Comparison of ENCODE assay signal across 27 cellular contexts in genomic region chr19:48711106-48711662, GRCh38. TPM values are rescaled to one million over a fixed set of nuclear protein-coding genes. Genes with fewer than 3 reads are reported as not detected.
DNase-seq lines count a peak whose midpoint lies in the region; ATAC-seq, FAIRE-seq and TF ChIP-seq lines count a peak whose summit lies in the region.
"Had no signal": no experiment of that assay in that cellular context is flagged by ENCODE, and none has a peak within 500 bp of the region (broad histone marks: within the 10 kb centered on the region; RNA-seq: fewer than 3 reads in every experiment).

No MANE protein-coding gene starts in this region.

- H3K9me1 ChIP-seq in IMR-90 (ENCODE audit: insufficient read depth, low read length), result no peaks in the 10 kb centered on the region

- no peaks in the 10 kb centered on the region for H4K20me1 ChIP-seq in IMR-90 (ENCODE audit: insufficient read depth, low read length)

- TF ChIP-seq POLR2A in A549 (IDR thresholded peaks at IDR 0.05; ENCODE audit: low read length) (no peak), IMR-90 (IDR thresholded peaks at IDR 0.05; ENCODE audit: low read depth, low read length) (no peak), sigmoid colon (IDR thresholded peaks at IDR 0.05) (no peak)

- no peak overlapping the region for H2BK120ac ChIP-seq in IMR-90 (ENCODE audit: low read depth, low read length)

- H3K79me1 ChIP-seq in IMR-90 (ENCODE audit: low read depth in 1 of 2, low read length in 2 of 2), result peaks cover 6 to 23% of the 10 kb centered on the region in 2 experiments; a peak in 3 of 4 replicates

- intact Hi-C loops in IMR-90 (cut with micrococcal nuclease), result no loop called here
- intact Hi-C loops in sigmoid colon (cut with DNase I), result loop anchor here (5.0 kb wide), 1 partner anchor 36 kb away; the partner anchor contains the start of gene IZUMO1
- intact Hi-C loops in head of caudate nucleus (cut with DNase I), result no loop called here

- no peak overlapping the region for H3K9ac ChIP-seq in IMR-90 (ENCODE audit: low read depth, low read length)

- ATAC-seq in A549 (no peak), IMR-90 (ENCODE audit: low read depth) (no peak)
- ATAC-seq in CD4-positive, CD25-positive, alpha-beta regulatory T cell (ENCODE audit: low read depth in 2 of 2), result no peak
- ATAC-seq: GM12878, HCT116, T-cell had no signal

- H3K4me3 Mint-ChIP-seq in CD4-positive, CD25-positive, alpha-beta regulatory T cell, result peak overlapping the region; percentile 33 to 88 (median 56)
- peak overlapping the region; percentile 56 to 75 (median 71) for H3K4me3 Mint-ChIP-seq in nephron
- H3K4me3 Mint-ChIP-seq: T-cell had no signal

- H2AFZ ChIP-seq in IMR-90 (replicated peaks; ENCODE audit: low read length, poor library complexity), result no peak overlapping the region
- H2AFZ ChIP-seq: PC-9 had no signal

- peaks cover 0 to 5% (median 0%) of the 10 kb centered on the region in 7 donors for H3K9me3 Mint-ChIP-seq in CD4-positive, CD25-positive, alpha-beta regulatory T cell
- no peaks in the 10 kb centered on the region for H3K9me3 Mint-ChIP-seq in nephron
- H3K9me3 Mint-ChIP-seq: T-cell had no signal

- TF ChIP-seq EP300 in A549 (IDR thresholded peaks at IDR 0.05), result no peak
- TF ChIP-seq EP300 in sigmoid colon (IDR thresholded peaks at IDR 0.05), result no peak

- H2AK9ac ChIP-seq in IMR-90 (replicated peaks; ENCODE audit: low read depth, low read length, poor library complexity), result no peak overlapping the region

- H3K9me3 ChIP-seq in A549 (no peaks in the 10 kb centered on the region), IMR-90 (ENCODE audit: control insufficient read depth, insufficient read depth, low read length) (no peaks in the 10 kb centered on the region), sigmoid colon (peaks cover 0 to 2% (median 0%) of the 10 kb centered on the region in 4 donors)
- no peaks in the 10 kb centered on the region for H3K9me3 ChIP-seq in CD4-positive, CD25-positive, alpha-beta regulatory T cell (ENCODE audit: control insufficient read depth in 2 of 2, low read length in 2 of 2)

- H3K36me3 ChIP-seq in CD4-positive, CD25-positive, alpha-beta regulatory T cell (ENCODE audit: control insufficient read depth, insufficient read depth, low read length), result no peaks in the 10 kb centered on the region
- H3K36me3 ChIP-seq in IMR-90 (ENCODE audit: control insufficient read depth, insufficient read depth, low read length) (peaks cover 2% of the 10 kb centered on the region; the same call in 1 of the 2 replicates), sigmoid colon (no peaks in the 10 kb centered on the region)

- FAIRE-seq in A549 (lab: Jason Lieb, UNC), result no peak
- FAIRE-seq: D721Med, GM12878, H1 had no signal

- H2BK20ac ChIP-seq in IMR-90 (ENCODE audit: low read depth, low read length), result no peak overlapping the region

- no peak for DNase-seq in A549 (ENCODE audit: low read depth in 1 of 2, low spot score in 1 of 2)
- no peak for DNase-seq in CD4-positive, CD25-positive, alpha-beta regulatory T cell
- DNase-seq in IMR-90, result no peak
- DNase-seq in G401 (ENCODE audit: low spot score), result no peak
- no peak for DNase-seq in sigmoid colon
- DNase-seq in head of caudate nucleus, result no peak
- no peak for DNase-seq in midbrain (lab: John Stamatoyannopoulos, UW)
- DNase-seq: Kasumi-1, NCI-H1092 treated with DMSO at 0.1 percent for 48 hours, NCI-H1436, NCI-H187 treated with DMSO at 0.1 percent for 48 hours, NCI-H2227 treated with DMSO at 0.1 percent for 48 hours, NCI-H526 treated with DMSO at 0.1 percent for 48 hours, PC-9, RPMI8226, SHP77, T-cell had no signal

- H3K4me1 Mint-ChIP-seq in CD4-positive, CD25-positive, alpha-beta regulatory T cell, result peaks cover 0 to 30% (median 9%) of the 10 kb centered on the region in 4 donors
- H3K4me1 Mint-ChIP-seq in nephron, result peaks cover 16% of the 10 kb centered on the region

- H3K4me2 ChIP-seq in A549 (no peak overlapping the region), IMR-90 (ENCODE audit: low read depth, low read length) (no peak overlapping the region)
- H3K4me2 ChIP-seq: PC-9 had no signal

- no peak overlapping the region for H3K14ac ChIP-seq in IMR-90 (replicated peaks; ENCODE audit: low read depth, low read length)

- CTCF ChIA-PET in A549 (lab: Yijun Ruan, JAX), result interaction anchor here (0.6 to 4.7 kb wide), 8 partner anchors 12 to 66 kb away, joined by 3 to 31 read pairs (median 14); partner anchors contain the start of gene CA11
- CTCF ChIA-PET in IMR-90 (lab: Yijun Ruan, JAX), result no interaction called here

- no peak overlapping the region for H3K23ac ChIP-seq in IMR-90 (ENCODE audit: low read depth, low read length)

- no peak overlapping the region for H2BK5ac ChIP-seq in IMR-90 (ENCODE audit: low read depth, low read length, poor library complexity, severe bottlenecking)

- no peak overlapping the region; the same call in 1 of the 2 replicates for H2AK5ac ChIP-seq in IMR-90 (ENCODE audit: low read depth, low read length)

- H2BK15ac ChIP-seq in IMR-90 (ENCODE audit: low read depth, low read length), result no peak overlapping the region

- H3K27me3 Mint-ChIP-seq in CD4-positive, CD25-positive, alpha-beta regulatory T cell, result no peaks in the 10 kb centered on the region
- no peaks in the 10 kb centered on the region for H3K27me3 Mint-ChIP-seq in nephron (ENCODE audit: low read depth)
- H3K27me3 Mint-ChIP-seq: T-cell had no signal

- POLR2A ChIA-PET in A549 (lab: Yijun Ruan, JAX), result no interaction called here
- POLR2A ChIA-PET in IMR-90 (lab: Charles Lee; ENCODE audit: unreplicated experiment), result no interaction called here

- H3K4me1 ChIP-seq in A549 (peaks cover 16% of the 10 kb centered on the region), IMR-90 (ENCODE audit: control insufficient read depth, insufficient read depth, low read length) (peaks cover 9% of the 10 kb centered on the region), sigmoid colon (peaks cover 0 to 30% (median 25%) of the 10 kb centered on the region in 4 donors)
- H3K4me1 ChIP-seq in CD4-positive, CD25-positive, alpha-beta regulatory T cell (ENCODE audit: control insufficient read depth, insufficient read depth, low read length, poor library complexity, severe bottlenecking), result peaks cover 19% of the 10 kb centered on the region

- no peak overlapping the region for H3K27ac Mint-ChIP-seq in CD4-positive, CD25-positive, alpha-beta regulatory T cell
- H3K27ac Mint-ChIP-seq in nephron, result peak overlapping the region in 1 of 3 experiments; percentile 36
- H3K27ac Mint-ChIP-seq: T-cell had no signal

- H3K56ac ChIP-seq in IMR-90 (ENCODE audit: extremely low read depth, insufficient read depth, low read length), result no peak overlapping the region

- no peak for TF ChIP-seq CTCF in A549 (IDR thresholded peaks at IDR 0.05)
- TF ChIP-seq CTCF in IMR-90 (conservative IDR thresholded peaks at IDR 0.05; ENCODE audit: low read depth, low read length), result no peak
- no peak for TF ChIP-seq CTCF in nephron (IDR thresholded peaks at IDR 0.05; ENCODE audit: unreplicated experiment in 3 of 3)
- no peak for TF ChIP-seq CTCF in sigmoid colon (IDR thresholded peaks at IDR 0.05)

- TF ChIP-seq RAD21 in A549 (conservative IDR thresholded peaks at IDR 0.05 in 1 of 2, IDR thresholded peaks at IDR 0.05 in 1 of 2), result no peak
- no peak for TF ChIP-seq RAD21 in IMR-90 (IDR thresholded peaks at IDR 0.05; ENCODE audit: low read length)

- no peak overlapping the region for H4K8ac ChIP-seq in IMR-90 (ENCODE audit: low read depth in 2 of 2, low read length in 2 of 2)

- in situ Hi-C loops in IMR-90 (cut with MboI; ENCODE audit: low sequenced_read_pairs), result no loop called here
- in situ Hi-C loops in G401 (cut with HindIII; ENCODE audit: low sequenced_read_pairs), result no loop called here

- H4K91ac ChIP-seq in IMR-90 (ENCODE audit: insufficient read depth, low read depth, low read length), result no peak overlapping the region

- H3K27ac ChIP-seq in A549 (no peak overlapping the region), IMR-90 (ENCODE audit: insufficient read depth, low read length) (no peak overlapping the region), sigmoid colon (no peak overlapping the region)
- H3K27ac ChIP-seq in CD4-positive, CD25-positive, alpha-beta regulatory T cell (ENCODE audit: insufficient read depth, low read length, poor library complexity, severe bottlenecking), result no peak overlapping the region
- H3K27ac ChIP-seq: C4-2B, PC-9 had no signal

- H4K5ac ChIP-seq in IMR-90 (ENCODE audit: low read depth, low read length), result no peak overlapping the region

- no peak overlapping the region for H3K4me3 ChIP-seq in A549
- H3K4me3 ChIP-seq in CD4-positive, CD25-positive, alpha-beta regulatory T cell (ENCODE audit: low read depth, low read length), result no peak overlapping the region
- no peak overlapping the region for H3K4me3 ChIP-seq in IMR-90 (ENCODE audit: insufficient read depth, low read depth, low read length)
- no peak overlapping the region for H3K4me3 ChIP-seq in sigmoid colon
- H3K4me3 ChIP-seq: GM12878, PC-9 had no signal

- H3K18ac ChIP-seq in IMR-90 (ENCODE audit: low read depth, low read length), result no peak overlapping the region

- peaks cover 11% of the 10 kb centered on the region for H3K36me3 Mint-ChIP-seq in CD4-positive, CD25-positive, alpha-beta regulatory T cell
- peaks cover 14% of the 10 kb centered on the region for H3K36me3 Mint-ChIP-seq in nephron (ENCODE audit: low read depth)

- no TSS peak for BruUV-seq in IMR-90 (replicated peaks; lab: Mats Ljungman, UMichigan)

- dilution Hi-C loops in IMR-90 (cut with HindIII; ENCODE audit: low sequenced_read_pairs, unreplicated experiment), result no loop called here

- H3K27me3 ChIP-seq in CD4-positive, CD25-positive, alpha-beta regulatory T cell (ENCODE audit: control insufficient read depth, insufficient read depth, low read length), result no peaks in the 10 kb centered on the region
- H3K27me3 ChIP-seq in IMR-90 (ENCODE audit: control insufficient read depth, insufficient read depth, low read length), result no peaks in the 10 kb centered on the region
- no peaks in the 10 kb centered on the region for H3K27me3 ChIP-seq in sigmoid colon

- 94% methylated on average over 4 of the region's 4 CpGs for WGBS in A549 (ENCODE audit: missing lambda C conversion rate)
- WGBS in IMR-90 (ENCODE audit: extremely low coverage in 2 of 2, insufficient read length in 1 of 2), 2 experiments, result no CpG with 5 or more reads among the region's 4 CpGs
- 94 to 96% methylated on average over 4 of the region's 4 CpGs for WGBS in sigmoid colon, 2 donors

- H3K4ac ChIP-seq in IMR-90 (ENCODE audit: low read depth, low read length), result no peak overlapping the region

RNA-seq across cellular contexts. Expression of gene MAMSTR, which starts 8.3 kb away (rescaled TPM):
- polyA plus RNA-seq in A549 (2011; rRNA removed) (0.45 and 0.52 TPM in 2 replicates), A549 (2017; fragmentation: RNase III; extraction: RNeasy Plus Mini Kit Qiagen cat#74134 plus additional on column Dnase treatment) (0.33 to 0.44 TPM (median 0.40 TPM) in 3 replicates), IMR-90 (2012; rRNA removed) (1.9 and 2.7 TPM in 2 replicates), sigmoid colon (1 to 10 TPM in 1 of 3 donors, under 1 TPM in 1, not detected in 1; 0.69 to 1.0 TPM)
- 0.81 and 0.87 TPM in 2 replicates for polyA plus RNA-seq in A549 (2012; cell fraction: cytosol; rRNA removed)
- 0.85 and 0.95 TPM in 2 replicates for polyA plus RNA-seq in A549 (2012; cell fraction: nucleus; rRNA removed)
- polyA minus RNA-seq in A549 (2011; rRNA and poly(A)+ RNA removed), result 0.92 and 1.0 TPM in 2 replicates
- 1.1 TPM for total RNA-seq in CD4-positive, CD25-positive, alpha-beta regulatory T cell
- polyA plus RNA-seq in CD4-positive, CD25-positive, alpha-beta regulatory T cell, result under 1 TPM; 0.17 to 0.40 (median 0.30) TPM
- total RNA-seq in IMR-90 (2012; rRNA removed) (0.18 and 0.28 TPM in 2 replicates), sigmoid colon (1 to 10 TPM in 1 of 4 donors, under 1 TPM in 3; 0.82 to 1.8 (median 0.89) TPM)
- 2.2 and 3.7 TPM in 2 replicates for polyA plus RNA-seq in IMR-90 (2012; cell fraction: cytosol; rRNA removed)
- 2.3 and 4.1 TPM in 2 replicates for polyA plus RNA-seq in IMR-90 (2012; cell fraction: nucleus; rRNA removed; ENCODE audit: low replicate concordance)
- total RNA-seq in G401 (2014; rRNA removed; shearing (Covaris generic)), result 0.37 and 1.5 TPM in 2 replicates

RNA-seq across cellular contexts. Expression of gene FUT2, which starts 15.4 kb away (rescaled TPM):
- not detected in 2 replicates for polyA plus RNA-seq in A549 (2011; rRNA removed)
- polyA plus RNA-seq in A549 (2012; cell fraction: cytosol; rRNA removed), result not detected in 2 replicates
- not detected in 2 replicates for polyA plus RNA-seq in A549 (2012; cell fraction: nucleus; rRNA removed)
- polyA plus RNA-seq in A549 (2017; fragmentation: RNase III; extraction: RNeasy Plus Mini Kit Qiagen cat#74134 plus additional on column Dnase treatment), result not detected in 3 replicates
- polyA minus RNA-seq in A549 (2011; rRNA and poly(A)+ RNA removed), result not detected in 2 replicates
- not detected for total RNA-seq in CD4-positive, CD25-positive, alpha-beta regulatory T cell
- under 1 TPM in 2 of 4 donors, not detected in 2; 0.10 to 0.67 TPM for polyA plus RNA-seq in CD4-positive, CD25-positive, alpha-beta regulatory T cell
- total RNA-seq in IMR-90 (2012; rRNA removed), result not detected in 2 replicates
- not detected in 2 replicates for polyA plus RNA-seq in IMR-90 (2012; rRNA removed)
- not detected in 2 replicates for polyA plus RNA-seq in IMR-90 (2012; cell fraction: cytosol; rRNA removed)
- polyA plus RNA-seq in IMR-90 (2012; cell fraction: nucleus; rRNA removed; ENCODE audit: low replicate concordance), result not detected in 2 replicates
- total RNA-seq in G401 (2014; rRNA removed; shearing (Covaris generic)), result not detected in 2 replicates
- not detected for total RNA-seq in sigmoid colon
- polyA plus RNA-seq in sigmoid colon, result 10 to 100 TPM; 37.2 to 62.7 (median 59.4) TPM
- total RNA-seq: A673, GM12878, M059J, NCI-H460, SK-MEL-5 had no signal

RNA-seq across cellular contexts. Expression of gene RASIP1, which starts 29.2 kb away (rescaled TPM):
- polyA plus RNA-seq in A549 (2011; rRNA removed) (0.33 and 0.40 TPM in 2 replicates), A549 (2017; fragmentation: RNase III; extraction: RNeasy Plus Mini Kit Qiagen cat#74134 plus additional on column Dnase treatment) (0.36 to 0.62 TPM (median 0.45 TPM) in 3 replicates), IMR-90 (2012; rRNA removed) (0.51 and 0.67 TPM in 2 replicates), sigmoid colon (1 to 10 TPM in 2 of 3 donors, under 1 TPM in 1; 0.69 to 6.0 (median 5.0) TPM)
- polyA plus RNA-seq in A549 (2012; cell fraction: cytosol; rRNA removed), result 0.36 and 0.47 TPM in 2 replicates
- 0.69 and 0.83 TPM in 2 replicates for polyA plus RNA-seq in A549 (2012; cell fraction: nucleus; rRNA removed)
- polyA minus RNA-seq in A549 (2011; rRNA and poly(A)+ RNA removed), result 0.10 and 0.45 TPM in 2 replicates
- total RNA-seq in CD4-positive, CD25-positive, alpha-beta regulatory T cell, result 0.22 TPM
- polyA plus RNA-seq in CD4-positive, CD25-positive, alpha-beta regulatory T cell, result under 1 TPM; 0.13 to 0.55 (median 0.18) TPM
- total RNA-seq in IMR-90 (2012; rRNA removed) (under 0.01 and 0.18 TPM in 2 replicates), sigmoid colon (10 to 100 TPM in 2 of 4 donors, 1 to 10 TPM in 2; 4.9 to 11.4 (median 10.5) TPM)
- 0.63 and 1.0 TPM in 2 replicates for polyA plus RNA-seq in IMR-90 (2012; cell fraction: cytosol; rRNA removed)
- polyA plus RNA-seq in IMR-90 (2012; cell fraction: nucleus; rRNA removed; ENCODE audit: low replicate concordance), result 0.36 and 0.79 TPM in 2 replicates
- total RNA-seq in G401 (2014; rRNA removed; shearing (Covaris generic)), result 2.8 and 27.4 TPM in 2 replicates
- polyA plus RNA-seq: GM12878 had no signal

RNA-seq across cellular contexts. Expression of gene IZUMO1, which starts 35.5 kb away (rescaled TPM):
- polyA plus RNA-seq in A549 (2011; rRNA removed), result not detected in 2 replicates
- polyA plus RNA-seq in A549 (2012; cell fraction: cytosol; rRNA removed), result not detected in 2 replicates
- 0.04 TPM in 1 of 2 replicates, not detected in the other for polyA plus RNA-seq in A549 (2012; cell fraction: nucleus; rRNA removed)
- not detected in 3 replicates for polyA plus RNA-seq in A549 (2017; fragmentation: RNase III; extraction: RNeasy Plus Mini Kit Qiagen cat#74134 plus additional on column Dnase treatment)
- polyA minus RNA-seq in A549 (2011; rRNA and poly(A)+ RNA removed), result not detected in 2 replicates
- not detected for total RNA-seq in CD4-positive, CD25-positive, alpha-beta regulatory T cell
- not detected for polyA plus RNA-seq in CD4-positive, CD25-positive, alpha-beta regulatory T cell
- not detected in 2 replicates for total RNA-seq in IMR-90 (2012; rRNA removed)
- not detected in 2 replicates for polyA plus RNA-seq in IMR-90 (2012; rRNA removed)
- not detected in 2 replicates for polyA plus RNA-seq in IMR-90 (2012; cell fraction: cytosol; rRNA removed)
- polyA plus RNA-seq in IMR-90 (2012; cell fraction: nucleus; rRNA removed; ENCODE audit: low replicate concordance), result 0.05 and 0.07 TPM in 2 replicates
- total RNA-seq in G401 (2014; rRNA removed; shearing (Covaris generic)), result not detected in 2 replicates
- not detected for total RNA-seq in sigmoid colon
- polyA plus RNA-seq in sigmoid colon, result 1 to 10 TPM in 1 of 3 donors, under 1 TPM in 1, not detected in 1; 0.15 to 1.8 TPM
- total RNA-seq: A673, GM12878, M059J, SK-MEL-5, T-cell had no signal
- polyA plus RNA-seq: GM12878 had no signal

RNA-seq across cellular contexts. Expression of gene NTN5, which starts 38.4 kb away (rescaled TPM):
- polyA plus RNA-seq in A549 (2011; rRNA removed), result 0.22 and 0.41 TPM in 2 replicates
- 0.39 and 0.52 TPM in 2 replicates for polyA plus RNA-seq in A549 (2012; cell fraction: cytosol; rRNA removed)
- 3.6 and 4.5 TPM in 2 replicates for polyA plus RNA-seq in A549 (2012; cell fraction: nucleus; rRNA removed)
- polyA plus RNA-seq in A549 (2017; fragmentation: RNase III; extraction: RNeasy Plus Mini Kit Qiagen cat#74134 plus additional on column Dnase treatment), result 0.18 to 0.44 TPM (median 0.28 TPM) in 3 replicates
- polyA minus RNA-seq in A549 (2011; rRNA and poly(A)+ RNA removed), result not detected in 2 replicates
- total RNA-seq in CD4-positive, CD25-positive, alpha-beta regulatory T cell, result 2.3 TPM
- under 1 TPM in 2 of 4 donors, not detected in 2; 0.21 to 0.30 TPM for polyA plus RNA-seq in CD4-positive, CD25-positive, alpha-beta regulatory T cell
- total RNA-seq in IMR-90 (2012; rRNA removed), result not detected in 2 replicates
- polyA plus RNA-seq in IMR-90 (2012; rRNA removed), result 0.11 and 0.19 TPM in 2 replicates
- 0.14 and 0.29 TPM in 2 replicates for polyA plus RNA-seq in IMR-90 (2012; cell fraction: cytosol; rRNA removed)
- polyA plus RNA-seq in IMR-90 (2012; cell fraction: nucleus; rRNA removed; ENCODE audit: low replicate concordance), result 1.9 and 3.1 TPM in 2 replicates
- 1.3 TPM in 1 of 2 replicates, not detected in the other for total RNA-seq in G401 (2014; rRNA removed; shearing (Covaris generic))
- 1 to 10 TPM in 1 of 4 donors, under 1 TPM in 1, not detected in 2; 0.49 to 1.2 TPM for total RNA-seq in sigmoid colon
- under 1 TPM in 1 of 3 donors, not detected in 2; 0.32 TPM for polyA plus RNA-seq in sigmoid colon
- total RNA-seq: A673, GM12878, NCI-H460 had no signal
